9 cellular contexts compared by ENCODE assay signal in the genomic region with DNA sequence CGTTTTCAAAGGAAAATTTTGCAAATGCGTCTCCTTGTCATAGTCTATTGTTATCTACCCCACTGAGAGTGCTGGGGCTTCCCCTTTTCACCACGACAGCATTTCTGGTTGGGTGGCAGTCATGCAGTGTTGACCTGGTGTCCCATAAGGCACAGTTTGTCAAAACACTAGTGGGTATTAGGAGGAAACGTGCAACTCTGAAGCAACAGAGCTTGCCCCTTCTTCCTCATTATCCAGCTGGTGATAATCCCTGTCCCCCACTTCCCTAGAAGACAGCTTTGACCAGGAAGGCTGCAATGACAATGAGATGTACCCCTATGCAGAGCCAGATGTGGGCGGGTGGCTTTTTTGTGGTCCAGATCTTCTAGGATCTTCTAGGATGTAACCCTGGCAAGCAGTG. TPM values are rescaled to one million over a fixed set of nuclear protein-coding genes. Genes with fewer than 3 reads are reported as not detected.
A peak's percentile ranks its signal among the peaks of the same experiment; 100 is the strongest.
DNase-seq lines count a peak whose midpoint lies in the region; ATAC-seq lines count a peak whose summit lies in the region.
"Had no signal": no experiment of that assay in that cellular context is flagged by ENCODE, and none has a peak within 500 bp of the region (broad histone marks: within the 10 kb centered on the region; RNA-seq: fewer than 3 reads in every experiment).

No MANE protein-coding gene starts in this region.

- H3K9me3 ChIP-seq in mesenchymal stem cell (ENCODE audit: control insufficient read depth, low read length) = no peaks in the 10 kb centered on the region

- H4K8ac ChIP-seq in mesenchymal stem cell (ENCODE audit: low read length) = no peak overlapping the region

- H3K79me1 ChIP-seq in mesenchymal stem cell (replicated peaks; ENCODE audit: low read length, poor library complexity, severe bottlenecking) = no peaks in the 10 kb centered on the region

- H2BK5ac ChIP-seq in mesenchymal stem cell (ENCODE audit: low read depth, low read length, poor library complexity, severe bottlenecking) = no peak overlapping the region

- H3K27me3 Mint-ChIP-seq in activated CD8-positive, alpha-beta memory T cell treated with anti-CD3 and anti-CD28 coated beads, Interleukin-2, amount 10 ng/mL, durations not matched to agents 7 days and 5 days = peaks cover 6% of the 10 kb centered on the region

- H2BK12ac ChIP-seq in mesenchymal stem cell (ENCODE audit: low read length in 2 of 2) = no peak overlapping the region

- H3K14ac ChIP-seq in mesenchymal stem cell (ENCODE audit: low read length in 2 of 2) = no peak overlapping the region

- H2AFZ ChIP-seq in mesenchymal stem cell (ENCODE audit: low read depth, low read length) = no peak overlapping the region

- H4K91ac ChIP-seq in mesenchymal stem cell (ENCODE audit: low read length) = no peak overlapping the region

- H3K4me2 ChIP-seq in mesenchymal stem cell (ENCODE audit: low read length, poor library complexity, severe bottlenecking) = no peak overlapping the region

- 80% methylated on average over 5 of the region's 5 CpGs for WGBS in mesenchymal stem cell

- peak overlapping the region; percentile 91 for H3K27ac Mint-ChIP-seq in activated CD8-positive, alpha-beta memory T cell treated with anti-CD3 and anti-CD28 coated beads, Interleukin-2, amount 10 ng/mL, durations not matched to agents 7 days and 5 days

- H3K27me3 ChIP-seq in mesenchymal stem cell (ENCODE audit: control insufficient read depth in 1 of 2, insufficient read depth in 1 of 2, low read length in 2 of 2) = peaks cover 60 to 75% of the 10 kb centered on the region in 2 experiments

- H2BK120ac ChIP-seq in mesenchymal stem cell (ENCODE audit: low read depth, low read length) = no peak overlapping the region

- H3K4me3 Mint-ChIP-seq in activated CD8-positive, alpha-beta memory T cell treated with anti-CD3 and anti-CD28 coated beads, Interleukin-2, amount 10 ng/mL, durations not matched to agents 7 days and 5 days = peak overlapping the region; percentile 87

- H3K4me3 ChIP-seq in mesenchymal stem cell (ENCODE audit: insufficient read depth in 1 of 2, low read depth in 1 of 2, low read length in 2 of 2) = no peak overlapping the region

- H3K18ac ChIP-seq in mesenchymal stem cell (ENCODE audit: low read depth in 1 of 2, low read length in 2 of 2) = no peak overlapping the region

- H3K4ac ChIP-seq in mesenchymal stem cell (ENCODE audit: low read depth in 1 of 2, low read length in 2 of 2) = no peak overlapping the region

- H3K4me1 ChIP-seq in mesenchymal stem cell (ENCODE audit: control insufficient read depth, insufficient read depth, low read depth, low read length) = peaks cover 16% of the 10 kb centered on the region

- H3K36me3 Mint-ChIP-seq in activated CD8-positive, alpha-beta memory T cell treated with anti-CD3 and anti-CD28 coated beads, Interleukin-2, amount 10 ng/mL, durations not matched to agents 7 days and 5 days = peaks cover 18% of the 10 kb centered on the region

- peaks cover 34% of the 10 kb centered on the region for H3K4me1 Mint-ChIP-seq in activated CD8-positive, alpha-beta memory T cell treated with anti-CD3 and anti-CD28 coated beads, Interleukin-2, amount 10 ng/mL, durations not matched to agents 7 days and 5 days

- H3K36me3 ChIP-seq in mesenchymal stem cell (ENCODE audit: control insufficient read depth in 1 of 2, insufficient read depth in 2 of 2, low read depth in 1 of 2, low read length in 2 of 2) = no peaks in the 10 kb centered on the region

- H2BK15ac ChIP-seq in mesenchymal stem cell (ENCODE audit: low read depth, poor library complexity, severe bottlenecking) = no peak overlapping the region

- H2AK5ac ChIP-seq in mesenchymal stem cell (ENCODE audit: low read length, severe bottlenecking) = no peak overlapping the region

- peak; percentile 44 for DNase-seq in NK-92 treated with Interleukin-12 subunit alpha and Interleukin-12 subunit beta, amount 100 ng/mL, for 24 hours (lab: John Stamatoyannopoulos, UW)
- no peak for DNase-seq in NK-92 (lab: John Stamatoyannopoulos, UW; ENCODE audit: unreplicated experiment)
- peak; percentile 73 for DNase-seq in activated CD8-positive, alpha-beta memory T cell treated with anti-CD3 and anti-CD28 coated beads, Interleukin-2, amount 10 ng/mL, durations not matched to agents 7 days and 5 days
- peak; percentile 50 for DNase-seq in pons (ENCODE audit: low spot score)
- no peak for DNase-seq in mesenchymal stem cell
- no peak for DNase-seq in DMS79 (lab: John Stamatoyannopoulos, UW)
- no peak for DNase-seq in NCI-H524 (lab: John Stamatoyannopoulos, UW)

- H3K23ac ChIP-seq in mesenchymal stem cell (ENCODE audit: low read length in 2 of 2) = no peak overlapping the region

- ATAC-seq in HG03565 (IDR thresholded peaks at IDR 0.05; ENCODE audit: unreplicated experiment) = peak; percentile 40
- peak; percentile 39 for ATAC-seq in activated CD8-positive, alpha-beta memory T cell treated with anti-CD3 and anti-CD28 coated beads, Interleukin-2, amount 10 ng/mL, durations not matched to agents 7 days and 5 days

- no peak overlapping the region for H3K27ac ChIP-seq in mesenchymal stem cell (ENCODE audit: low read length, poor library complexity, severe bottlenecking)
- H3K27ac ChIP-seq: 22Rv1 had no signal

- H3K9me3 Mint-ChIP-seq in activated CD8-positive, alpha-beta memory T cell treated with anti-CD3 and anti-CD28 coated beads, Interleukin-2, amount 10 ng/mL, durations not matched to agents 7 days and 5 days (ENCODE audit: low read depth) = no peaks in the 10 kb centered on the region

- CTCF ChIA-PET in activated CD8-positive, alpha-beta memory T cell treated with anti-CD3 and anti-CD28 coated beads, Interleukin-2, amount 10 ng/mL, durations not matched to agents 7 days and 5 days (lab: Charles Lee) = interaction anchor here (1.0 to 1.6 kb wide), 3 partner anchors 36 to 86 kb away, joined by 3 to 4 read pairs (median 4); partner anchors contain the start of gene PGM2

- no peak overlapping the region for H3K9ac ChIP-seq in mesenchymal stem cell (ENCODE audit: low read length)

RNA-seq across cellular contexts. Expression of gene TBC1D1, which starts 1.8 kb away (rescaled TPM):
- 10 to 100 TPM; 62.9 to 72.2 TPM for total RNA-seq in activated CD8-positive, alpha-beta memory T cell treated with anti-CD3 and anti-CD28 coated beads, Interleukin-2, amount 10 ng/mL, durations not matched to agents 7 days and 5 days
- polyA plus RNA-seq in mesenchymal stem cell (2013, experiment 1 of 2) = 48.0 TPM
- polyA plus RNA-seq in mesenchymal stem cell (2013, experiment 2 of 2) = 48.1 TPM

Comparison
In these comparisons a context has a peak if more than half of its experiments do, and no peak if none do; other contexts are left out.
1. DNase-seq: peak in NK-92 treated with Interleukin-12 subunit alpha and Interleukin-12 subunit beta, amount 100 ng/mL, for 24 hours (single experiment), activated CD8-positive, alpha-beta memory T cell treated with anti-CD3 and anti-CD28 coated beads, Interleukin-2, amount 10 ng/mL, durations not matched to agents 7 days and 5 days (single experiment) and pons (single experiment); none in NK-92 (single experiment), mesenchymal stem cell (single experiment), DMS79 (single experiment) and NCI-H524 (0 of 2).